In genomic region chr11:8261921-8262551, GRCh38 we compare ENCODE assay signal across 9 cellular contexts. TPM values are rescaled to one million over a fixed set of nuclear protein-coding genes. Genes with fewer than 3 reads are reported as not detected.
DNase-seq lines count a peak whose midpoint lies in the region; ATAC-seq and TF ChIP-seq lines count a peak whose summit lies in the region.
"Had no signal": no experiment of that assay in that cellular context is flagged by ENCODE, and none has a peak within 500 bp of the region (broad histone marks: within the 10 kb centered on the region; RNA-seq: fewer than 3 reads in every experiment).

No MANE protein-coding gene starts in this region.

- H3K9me3 ChIP-seq in BLaER1 (no peaks in the 10 kb centered on the region), IMR-90 (ENCODE audit: control insufficient read depth, insufficient read depth, low read length) (no peaks in the 10 kb centered on the region), esophagus squamous epithelium (no peaks in the 10 kb centered on the region), neuronal stem cell (replicated peaks in 1 of 2; ENCODE audit: control insufficient read depth in 2 of 2, insufficient read depth in 1 of 2, low read depth in 1 of 2, low read length in 2 of 2) (no peaks in the 10 kb centered on the region)

- H3K4ac ChIP-seq in IMR-90 (ENCODE audit: low read depth, low read length) (no peak overlapping the region), neuronal stem cell (ENCODE audit: low read length) (no peak overlapping the region)

- intact Hi-C loops in IMR-90 (cut with micrococcal nuclease): loop anchor here (5.0 kb wide), 1 partner anchor 165 kb away; no protein-coding TSS in a partner anchor
- intact Hi-C loops in esophagus squamous epithelium (cut with DNase I): loop anchor here (5.0 kb wide), 1 partner anchor 35 kb away; no protein-coding TSS in a partner anchor

- H2BK120ac ChIP-seq in IMR-90 (ENCODE audit: low read depth, low read length) (no peak overlapping the region), neuronal stem cell (ENCODE audit: low read depth, low read length) (peak overlapping the region; percentile 20)

- DNase-seq in IMR-90: no peak
- DNase-seq in esophagus squamous epithelium (lab: John Stamatoyannopoulos, UW): no peak
- DNase-seq in neuronal stem cell (ENCODE audit: low spot score): no peak
- no peak for DNase-seq in NCI-H2227 treated with DMSO at 0.1 percent for 48 hours (lab: John Stamatoyannopoulos, UW)
- DNase-seq in NCI-H446 (lab: John Stamatoyannopoulos, UW): no peak
- no peak for DNase-seq in activated CD8-positive, alpha-beta memory T cell treated with anti-CD3 and anti-CD28 coated beads, Interleukin-2, amount 10 ng/mL, durations not matched to agents 7 days and 5 days

- dilution Hi-C loops in IMR-90 (cut with HindIII; ENCODE audit: low sequenced_read_pairs, unreplicated experiment): no loop called here

- H3K4me1 ChIP-seq in BLaER1: peaks cover 40% of the 10 kb centered on the region
- no peaks in the 10 kb centered on the region; the same call in 1 of the 2 replicates for H3K4me1 ChIP-seq in IMR-90 (ENCODE audit: control insufficient read depth, insufficient read depth, low read length)
- peaks cover 19 to 38% (median 20%) of the 10 kb centered on the region in 3 donors for H3K4me1 ChIP-seq in esophagus squamous epithelium
- peaks cover 6 to 21% of the 10 kb centered on the region in 2 donors for H3K4me1 ChIP-seq in neuronal stem cell (ENCODE audit: control insufficient read depth in 2 of 2, insufficient read depth in 1 of 2, low read depth in 1 of 2, low read length in 2 of 2)

- no peak for TF ChIP-seq POLR2A in IMR-90 (IDR thresholded peaks at IDR 0.05; ENCODE audit: low read depth, low read length)
- no peak for TF ChIP-seq POLR2A in esophagus squamous epithelium (IDR thresholded peaks at IDR 0.05)

- H3K23ac ChIP-seq in IMR-90 (ENCODE audit: low read depth, low read length): no peak overlapping the region
- H3K23ac ChIP-seq in neuronal stem cell (ENCODE audit: low read depth, low read length, poor library complexity): peak overlapping the region; percentile 76

- no peak overlapping the region for H3K9ac ChIP-seq in BLaER1
- H3K9ac ChIP-seq in IMR-90 (ENCODE audit: low read depth, low read length): no peak overlapping the region
- H3K9ac ChIP-seq in neuronal stem cell (ENCODE audit: low read depth, low read length, poor library complexity): peak overlapping the region; percentile 37

- peak overlapping the region; percentile 86 for H3K4me2 ChIP-seq in BLaER1
- peak overlapping the region; percentile 88; the same call in 1 of the 2 replicates for H3K4me2 ChIP-seq in IMR-90 (ENCODE audit: low read depth, low read length)
- H3K4me2 ChIP-seq in neuronal stem cell (ENCODE audit: insufficient read depth, low read length, poor library complexity, severe bottlenecking): peak overlapping the region; percentile 71

- H3K79me1 ChIP-seq in IMR-90 (ENCODE audit: low read depth in 1 of 2, low read length in 2 of 2) (no peaks in the 10 kb centered on the region), neuronal stem cell (ENCODE audit: low read depth, low read length) (peaks cover 7% of the 10 kb centered on the region)

- H3K27ac Mint-ChIP-seq in activated CD8-positive, alpha-beta memory T cell treated with anti-CD3 and anti-CD28 coated beads, Interleukin-2, amount 10 ng/mL, durations not matched to agents 7 days and 5 days: no peak overlapping the region
- H3K27ac Mint-ChIP-seq: activated CD4-positive, alpha-beta memory T cell treated with anti-CD3 and anti-CD28 coated beads for 36 hours had no signal

- no peaks in the 10 kb centered on the region for H3K9me3 Mint-ChIP-seq in activated CD8-positive, alpha-beta memory T cell treated with anti-CD3 and anti-CD28 coated beads, Interleukin-2, amount 10 ng/mL, durations not matched to agents 7 days and 5 days (ENCODE audit: low read depth)
- H3K9me3 Mint-ChIP-seq: activated CD4-positive, alpha-beta memory T cell treated with anti-CD3 and anti-CD28 coated beads for 36 hours had no signal

- no peak overlapping the region for H4K5ac ChIP-seq in IMR-90 (ENCODE audit: low read depth, low read length)

- H4K8ac ChIP-seq in IMR-90 (ENCODE audit: low read depth in 2 of 2, low read length in 2 of 2) (no peak overlapping the region), neuronal stem cell (ENCODE audit: low read depth, low read length) (no peak overlapping the region)

- H3K9me1 ChIP-seq in IMR-90 (ENCODE audit: insufficient read depth, low read length): no peaks in the 10 kb centered on the region

- no TSS peak for BruUV-seq in IMR-90 (replicated peaks; lab: Mats Ljungman, UMichigan)

- H4K20me1 ChIP-seq in BLaER1 (peaks cover 21% of the 10 kb centered on the region; the same call in 1 of the 2 replicates), IMR-90 (ENCODE audit: insufficient read depth, low read length) (no peaks in the 10 kb centered on the region)

- H3K27me3 ChIP-seq in BLaER1: peaks cover 78% of the 10 kb centered on the region
- peaks cover 69% of the 10 kb centered on the region for H3K27me3 ChIP-seq in IMR-90 (ENCODE audit: control insufficient read depth, insufficient read depth, low read length)
- H3K27me3 ChIP-seq in esophagus squamous epithelium: peaks cover 0 to 89% (median 12%) of the 10 kb centered on the region in 4 donors
- peaks cover 0 to 84% (median 22%) of the 10 kb centered on the region in 3 experiments for H3K27me3 ChIP-seq in neuronal stem cell (ENCODE audit: control insufficient read depth in 3 of 3, insufficient read depth in 3 of 3, low read depth in 1 of 3, low read length in 3 of 3)

- H3K4me3 Mint-ChIP-seq in activated CD8-positive, alpha-beta memory T cell treated with anti-CD3 and anti-CD28 coated beads, Interleukin-2, amount 10 ng/mL, durations not matched to agents 7 days and 5 days: no peak overlapping the region

- H3K27me3 Mint-ChIP-seq in activated CD8-positive, alpha-beta memory T cell treated with anti-CD3 and anti-CD28 coated beads, Interleukin-2, amount 10 ng/mL, durations not matched to agents 7 days and 5 days: peaks cover 73% of the 10 kb centered on the region

- H3K27ac ChIP-seq in BLaER1 (no peak overlapping the region), IMR-90 (ENCODE audit: insufficient read depth, low read length) (no peak overlapping the region), esophagus squamous epithelium (no peak overlapping the region), neuronal stem cell (replicated peaks; ENCODE audit: low read length) (no peak overlapping the region)

- H2BK20ac ChIP-seq in IMR-90 (ENCODE audit: low read depth, low read length): no peak overlapping the region

- H3K4me1 Mint-ChIP-seq in activated CD8-positive, alpha-beta memory T cell treated with anti-CD3 and anti-CD28 coated beads, Interleukin-2, amount 10 ng/mL, durations not matched to agents 7 days and 5 days: peaks cover 9% of the 10 kb centered on the region

- peak overlapping the region; percentile 56 for H2AK9ac ChIP-seq in IMR-90 (replicated peaks; ENCODE audit: low read depth, low read length, poor library complexity)

- H2BK5ac ChIP-seq in IMR-90 (ENCODE audit: low read depth, low read length, poor library complexity, severe bottlenecking) (no peak overlapping the region), neuronal stem cell (ENCODE audit: low read length) (no peak overlapping the region)

- H3K14ac ChIP-seq in IMR-90 (replicated peaks; ENCODE audit: low read depth, low read length) (no peak overlapping the region), neuronal stem cell (ENCODE audit: low read length) (peak overlapping the region; percentile 43)

- POLR2A ChIA-PET in IMR-90 (lab: Charles Lee; ENCODE audit: unreplicated experiment): no interaction called here

- H3K36me3 Mint-ChIP-seq in activated CD8-positive, alpha-beta memory T cell treated with anti-CD3 and anti-CD28 coated beads, Interleukin-2, amount 10 ng/mL, durations not matched to agents 7 days and 5 days: no peaks in the 10 kb centered on the region
- H3K36me3 Mint-ChIP-seq: activated CD4-positive, alpha-beta memory T cell treated with anti-CD3 and anti-CD28 coated beads for 36 hours had no signal

- peak overlapping the region; percentile 84 for H2AFZ ChIP-seq in IMR-90 (replicated peaks; ENCODE audit: low read length, poor library complexity)
- H2AFZ ChIP-seq in neuronal stem cell (ENCODE audit: low read length): peak overlapping the region; percentile 99

- H4K91ac ChIP-seq in IMR-90 (ENCODE audit: insufficient read depth, low read depth, low read length) (no peak overlapping the region), neuronal stem cell (ENCODE audit: low read depth, low read length, poor library complexity) (no peak overlapping the region)

- H2BK15ac ChIP-seq in IMR-90 (ENCODE audit: low read depth, low read length): no peak overlapping the region
- H2BK15ac ChIP-seq in neuronal stem cell (ENCODE audit: low read length): peak overlapping the region; percentile 2

- CTCF ChIA-PET in IMR-90 (lab: Yijun Ruan, JAX): no interaction called here
- CTCF ChIA-PET in activated CD8-positive, alpha-beta memory T cell treated with anti-CD3 and anti-CD28 coated beads, Interleukin-2, amount 10 ng/mL, durations not matched to agents 7 days and 5 days (lab: Charles Lee): interaction anchor here (1.4 to 3.3 kb wide), 4 partner anchors 12 to 68 kb away, joined by 3 to 19 read pairs (median 15); no protein-coding TSS in a partner anchor

- no peak overlapping the region for H2BK12ac ChIP-seq in neuronal stem cell (ENCODE audit: low read length)

- H3K18ac ChIP-seq in IMR-90 (ENCODE audit: low read depth, low read length) (no peak overlapping the region), neuronal stem cell (ENCODE audit: low read length) (peak overlapping the region; percentile 96)

- H3K4me3 ChIP-seq in BLaER1: peak overlapping the region; percentile 64
- H3K4me3 ChIP-seq in IMR-90 (ENCODE audit: insufficient read depth, low read depth, low read length): no peak overlapping the region
- peak overlapping the region; percentile 28 to 71 (median 51) for H3K4me3 ChIP-seq in esophagus squamous epithelium
- peak overlapping the region; percentile 53 to 81 for H3K4me3 ChIP-seq in neuronal stem cell (ENCODE audit: low read length in 2 of 2)

- TF ChIP-seq CTCF in IMR-90 (conservative IDR thresholded peaks at IDR 0.05; ENCODE audit: low read depth, low read length) (no peak), esophagus squamous epithelium (IDR thresholded peaks at IDR 0.05) (no peak)

- H3K56ac ChIP-seq in IMR-90 (ENCODE audit: extremely low read depth, insufficient read depth, low read length): no peak overlapping the region

- H3K36me3 ChIP-seq in BLaER1 (no peaks in the 10 kb centered on the region), IMR-90 (ENCODE audit: control insufficient read depth, insufficient read depth, low read length) (no peaks in the 10 kb centered on the region), esophagus squamous epithelium (no peaks in the 10 kb centered on the region), neuronal stem cell (replicated peaks in 1 of 2; ENCODE audit: control insufficient read depth in 2 of 2, insufficient read depth in 2 of 2, low read length in 2 of 2) (no peaks in the 10 kb centered on the region)

- 61% methylated on average over 4 of the region's 12 CpGs; no CpG with 5 or more reads in 1 of the 2 experiments for WGBS in IMR-90 (ENCODE audit: extremely low coverage in 2 of 2, insufficient read length in 1 of 2), 2 experiments
- 80% methylated on average over 2 of the region's 12 CpGs; no CpG with 5 or more reads in 1 of the 2 donors for WGBS in esophagus squamous epithelium, 2 donors
- no CpG with 5 or more reads among the region's 12 CpGs for WGBS in neuronal stem cell (ENCODE audit: extremely low coverage in 2 of 2, insufficient read length in 2 of 2, insufficient replicate concordance in 1 of 2), 2 donors

- no peak overlapping the region for H2AK5ac ChIP-seq in IMR-90 (ENCODE audit: low read depth, low read length)
- peak overlapping the region; percentile 10 for H2AK5ac ChIP-seq in neuronal stem cell (ENCODE audit: low read depth, low read length)

- in situ Hi-C loops in IMR-90 (cut with MboI; ENCODE audit: low sequenced_read_pairs): no loop called here

- no peak for TF ChIP-seq RAD21 in IMR-90 (IDR thresholded peaks at IDR 0.05; ENCODE audit: low read length)

- no peak for ATAC-seq in IMR-90 (ENCODE audit: low read depth)
- no peak for ATAC-seq in HG02678 (IDR thresholded peaks at IDR 0.05; ENCODE audit: unreplicated experiment)
- no peak for ATAC-seq in activated CD8-positive, alpha-beta memory T cell treated with anti-CD3 and anti-CD28 coated beads, Interleukin-2, amount 10 ng/mL, durations not matched to agents 7 days and 5 days

RNA-seq across cellular contexts. Expression of gene LMO1, which starts 1.6 kb away (rescaled TPM):
- total RNA-seq in IMR-90 (2012; rRNA removed): not detected in 2 replicates
- polyA plus RNA-seq in IMR-90 (2012; rRNA removed): not detected in 2 replicates
- polyA plus RNA-seq in IMR-90 (2012; cell fraction: cytosol; rRNA removed): not detected in 2 replicates
- not detected in 2 replicates for polyA plus RNA-seq in IMR-90 (2012; cell fraction: nucleus; rRNA removed; ENCODE audit: low replicate concordance)
- total RNA-seq in esophagus squamous epithelium: not detected
- 9.9 TPM for polyA plus RNA-seq in neuronal stem cell (2013, experiment 1 of 2)
- 9.4 TPM for polyA plus RNA-seq in neuronal stem cell (2013, experiment 2 of 2)
- total RNA-seq in activated CD8-positive, alpha-beta memory T cell treated with anti-CD3 and anti-CD28 coated beads, Interleukin-2, amount 10 ng/mL, durations not matched to agents 7 days and 5 days: not detected
- total RNA-seq: activated CD4-positive, alpha-beta memory T cell treated with anti-CD3 and anti-CD28 coated beads for 36 hours had no signal
